ENCODE assay signal across 11 cellular contexts in genomic region chr11:66318576-66318970, GRCh38. TPM values are rescaled to one million over a fixed set of nuclear protein-coding genes. Genes with fewer than 3 reads are reported as not detected.
DNase-seq lines count a peak whose midpoint lies in the region; ATAC-seq, FAIRE-seq and TF ChIP-seq lines count a peak whose summit lies in the region.
"Had no signal": no experiment of that assay in that cellular context is flagged by ENCODE, and none has a peak within 500 bp of the region (broad histone marks: within the 10 kb centered on the region; RNA-seq: fewer than 3 reads in every experiment).

No MANE protein-coding gene starts in this region.

- peak overlapping the region; percentile 56; the same call in 1 of the 2 replicates for H3K4me3 Mint-ChIP-seq in HFFc6
- H3K4me3 Mint-ChIP-seq in naive thymus-derived CD8-positive, alpha-beta T cell = peak overlapping the region; percentile 73 to 97 (median 90)

- no peak for TF ChIP-seq EP300 in A549 (IDR thresholded peaks at IDR 0.05)

- no peak for DNase-seq in A549 (ENCODE audit: low read depth in 1 of 2, low spot score in 1 of 2)
- no peak for DNase-seq in HFFc6
- DNase-seq in mammary epithelial cell = no peak
- no peak for DNase-seq in naive thymus-derived CD8-positive, alpha-beta T cell
- no peak for DNase-seq in foreskin keratinocyte
- no peak for DNase-seq in T1000 (lab: John Stamatoyannopoulos, UW)
- DNase-seq in aorta = no peak
- no peak for DNase-seq in DMS153 treated with DMSO at 0.1 percent for 48 hours (lab: John Stamatoyannopoulos, UW; ENCODE audit: unreplicated experiment)
- DNase-seq: Calu3, NCI-H2081, substantia nigra had no signal

- TF ChIP-seq POLR2A in A549 (IDR thresholded peaks at IDR 0.05; ENCODE audit: low read length) = no peak

- H3K27ac Mint-ChIP-seq in HFFc6 = peak overlapping the region; percentile 91
- peak overlapping the region; percentile 84 to 100 (median 100) for H3K27ac Mint-ChIP-seq in naive thymus-derived CD8-positive, alpha-beta T cell

- peaks cover 5% of the 10 kb centered on the region for H3K27me3 Mint-ChIP-seq in HFFc6 (ENCODE audit: insufficient read depth)
- no peaks in the 10 kb centered on the region for H3K27me3 Mint-ChIP-seq in naive thymus-derived CD8-positive, alpha-beta T cell

- H3K36me3 Mint-ChIP-seq in HFFc6 (ENCODE audit: low read depth) = peaks cover 28% of the 10 kb centered on the region
- peaks cover 0 to 4% (median 4%) of the 10 kb centered on the region in 3 donors for H3K36me3 Mint-ChIP-seq in naive thymus-derived CD8-positive, alpha-beta T cell

- H3K27ac ChIP-seq in A549 = peak overlapping the region; percentile 62 to 79
- H3K27ac ChIP-seq in mammary epithelial cell (ENCODE audit: insufficient read depth, low read depth, low read length) = no peak overlapping the region
- H3K27ac ChIP-seq in foreskin keratinocyte = no peak overlapping the region
- H3K27ac ChIP-seq in aorta (ENCODE audit: low read depth in 1 of 2, low read length in 2 of 2) = no peak overlapping the region

- no peaks in the 10 kb centered on the region for H4K20me1 ChIP-seq in mammary epithelial cell (ENCODE audit: insufficient read depth, low read length)

- H3K4me2 ChIP-seq in A549 (peak overlapping the region; percentile 52; the same call in 2 of the 3 replicates), mammary epithelial cell (ENCODE audit: insufficient read depth, low read depth, low read length) (no peak overlapping the region)

- no peaks in the 10 kb centered on the region for H3K79me2 ChIP-seq in mammary epithelial cell (ENCODE audit: insufficient read depth, low read length)

- peaks cover 17% of the 10 kb centered on the region for H3K4me1 ChIP-seq in A549
- peaks cover 13% of the 10 kb centered on the region for H3K4me1 ChIP-seq in mammary epithelial cell (ENCODE audit: insufficient read depth, low read length)
- no peaks in the 10 kb centered on the region for H3K4me1 ChIP-seq in foreskin keratinocyte
- H3K4me1 ChIP-seq in aorta (ENCODE audit: control insufficient read depth in 1 of 2, insufficient read depth in 2 of 2, low read length in 2 of 2) = no peaks in the 10 kb centered on the region

- CTCF ChIA-PET in A549 (lab: Yijun Ruan, JAX) (interaction anchor here (0.5 to 12.2 kb wide), 3 partner anchors 8 to 95 kb away, joined by 3 to 247 read pairs (median 10); partner anchors contain the start of gene RIN1), mammary epithelial cell (lab: Charles Lee; ENCODE audit: low non-redundant PET) (no interaction called here)

- no peak for FAIRE-seq in A549 (lab: Jason Lieb, UNC)

- in situ Hi-C loops in mammary epithelial cell (cut with MboI; ENCODE audit: low sequenced_read_pairs in 2 of 2) = no loop called here

- H3K4me3 ChIP-seq in A549 = no peak overlapping the region
- H3K4me3 ChIP-seq in mammary epithelial cell (replicated peaks in 1 of 3; ENCODE audit: insufficient read depth in 1 of 3, low read depth in 2 of 3, low read length in 3 of 3) = no peak overlapping the region
- no peak overlapping the region for H3K4me3 ChIP-seq in aorta (ENCODE audit: low read length in 2 of 2)

- TF ChIP-seq CTCF in A549 (IDR thresholded peaks at IDR 0.05) = no peak
- TF ChIP-seq CTCF in HFFc6 (IDR thresholded peaks at IDR 0.05) = 0 out of 2 replicates have a peak, but pooled peaks have one; percentile 0
- TF ChIP-seq CTCF in mammary epithelial cell (conservative IDR thresholded peaks at IDR 0.05 in 1 of 2, IDR thresholded peaks at IDR 0.05 in 1 of 2; ENCODE audit: extremely low read depth in 1 of 2, insufficient read depth in 1 of 2, low read depth in 1 of 2, low read length in 2 of 2) = no peak
- no peak for TF ChIP-seq CTCF in foreskin keratinocyte (conservative IDR thresholded peaks at IDR 0.05)

- intact Hi-C loops in mammary epithelial cell (cut with micrococcal nuclease) (loop anchor here (1.0 kb wide), 1 partner anchor 10 kb away; no protein-coding TSS in a partner anchor), aorta (cut with DNase I) (no loop called here)

- H3K36me3 ChIP-seq in mammary epithelial cell (ENCODE audit: insufficient read depth, low read length) = no peaks in the 10 kb centered on the region
- no peaks in the 10 kb centered on the region for H3K36me3 ChIP-seq in aorta (ENCODE audit: control insufficient read depth in 1 of 2, insufficient read depth in 2 of 2, low read length in 1 of 2)

- H3K9ac ChIP-seq in mammary epithelial cell (ENCODE audit: insufficient read depth, low read length) = no peak overlapping the region

- peaks cover 11% of the 10 kb centered on the region for H3K9me3 Mint-ChIP-seq in HFFc6
- H3K9me3 Mint-ChIP-seq in naive thymus-derived CD8-positive, alpha-beta T cell = peaks cover 0 to 6% (median 0%) of the 10 kb centered on the region in 9 donors

- H3K27me3 ChIP-seq in mammary epithelial cell (ENCODE audit: insufficient read depth, low read length) (no peaks in the 10 kb centered on the region), foreskin keratinocyte (peaks cover 20% of the 10 kb centered on the region), aorta (ENCODE audit: control insufficient read depth in 1 of 2, insufficient read depth in 2 of 2, low read length in 1 of 2) (no peaks in the 10 kb centered on the region)

- H2AFZ ChIP-seq in mammary epithelial cell (ENCODE audit: low read depth, low read length) = peak overlapping the region; percentile 34

- BruUV-seq in mammary epithelial cell (replicated peaks; lab: Mats Ljungman, UMichigan) = no TSS peak

- 28% methylated on average over 2 of the region's 4 CpGs for WGBS in A549 (ENCODE audit: missing lambda C conversion rate)
- 25% methylated on average over 4 of the region's 4 CpGs for WGBS in mammary epithelial cell (ENCODE audit: low coverage, missing lambda C conversion rate)
- WGBS in aorta, 2 donors = 80 to 83% methylated on average over 3 to 4 of the region's 4 CpGs

- H3K9me3 ChIP-seq in A549 (no peaks in the 10 kb centered on the region), mammary epithelial cell (replicated peaks; ENCODE audit: insufficient read depth, low read length) (no peaks in the 10 kb centered on the region), aorta (ENCODE audit: control insufficient read depth, low read length) (no peaks in the 10 kb centered on the region)

- dilution Hi-C loops in mammary epithelial cell (cut with HindIII; ENCODE audit: low sequenced_read_pairs) = no loop called here

- H3K4me1 Mint-ChIP-seq in HFFc6 (ENCODE audit: low read depth) = peaks cover 46% of the 10 kb centered on the region
- H3K4me1 Mint-ChIP-seq in naive thymus-derived CD8-positive, alpha-beta T cell = peaks cover 42 to 82% (median 66%) of the 10 kb centered on the region in 4 donors

- POLR2A ChIA-PET in A549 (lab: Yijun Ruan, JAX) = no interaction called here
- POLR2A ChIA-PET in naive thymus-derived CD8-positive, alpha-beta T cell (lab: Charles Lee) = interaction anchor here (1.2 to 7.7 kb wide), 8 partner anchors 7 to 53 kb away, joined by 3 to 126 read pairs (median 13); partner anchors contain the start of genes B4GAT1, BRMS1, RAB1B and RIN1

- ATAC-seq in A549 (no peak), foreskin keratinocyte (no peak), aorta (ENCODE audit: low FRiP score) (no peak)
- no peak for ATAC-seq in naive thymus-derived CD8-positive, alpha-beta T cell

- TF ChIP-seq RAD21 in A549 (conservative IDR thresholded peaks at IDR 0.05 in 1 of 2, IDR thresholded peaks at IDR 0.05 in 1 of 2) = no peak

RNA-seq across cellular contexts. Expression of gene CD248, which starts 1.7 kb away (rescaled TPM):
- polyA plus RNA-seq in A549 (2011; rRNA removed) (0.03 TPM in 1 of 2 replicates, not detected in the other), A549 (2017; fragmentation: RNase III; extraction: RNeasy Plus Mini Kit Qiagen cat#74134 plus additional on column Dnase treatment) (not detected in 3 replicates), mammary epithelial cell (not detected), foreskin keratinocyte (0.04 and 0.08 TPM in 2 replicates), aorta (1 to 10 TPM; 3.1 to 7.2 TPM)
- 0.03 TPM in 1 of 2 replicates, not detected in the other for polyA plus RNA-seq in A549 (2012; cell fraction: cytosol; rRNA removed)
- not detected in 2 replicates for polyA plus RNA-seq in A549 (2012; cell fraction: nucleus; rRNA removed)
- polyA minus RNA-seq in A549 (2011; rRNA and poly(A)+ RNA removed) = 0.15 TPM in 1 of 2 replicates, not detected in the other
- 100 to 1,000 TPM; 437 to 739 (median 687) TPM for total RNA-seq in HFFc6 (2021; fragmentation: NEBNext Ultra II Directional; extraction: Animal tissue kit (Norgen Biotek cat#: 25700))
- total RNA-seq in mammary epithelial cell (under 1 TPM in 1 of 2 donors, not detected in 1; 0.67 TPM), foreskin keratinocyte (not detected in 2 replicates), aorta (100 to 1,000 TPM in 1 of 2 donors, 10 to 100 TPM in 1; 38.6 to 118 TPM)
- not detected for polyA minus RNA-seq in mammary epithelial cell
- total RNA-seq in naive thymus-derived CD8-positive, alpha-beta T cell = 10 to 100 TPM; 37.0 to 41.3 TPM
- polyA plus RNA-seq in naive thymus-derived CD8-positive, alpha-beta T cell = 100 to 1,000 TPM in 2 of 3 donors, 10 to 100 TPM in 1; 43.8 to 128 (median 114) TPM
- total RNA-seq: Calu3 had no signal

RNA-seq across cellular contexts. Expression of gene RIN1, which starts 17.7 kb away (rescaled TPM):
- polyA plus RNA-seq in A549 (2011; rRNA removed) (2.0 and 2.3 TPM in 2 replicates), A549 (2017; fragmentation: RNase III; extraction: RNeasy Plus Mini Kit Qiagen cat#74134 plus additional on column Dnase treatment) (9.3 to 10.6 TPM (median 9.7 TPM) in 3 replicates), mammary epithelial cell (22.4 TPM), foreskin keratinocyte (42.0 and 43.8 TPM in 2 replicates), aorta (10 to 100 TPM in 1 of 2 donors, 1 to 10 TPM in 1; 1.8 to 13.3 TPM)
- 5.5 and 9.0 TPM in 2 replicates for polyA plus RNA-seq in A549 (2012; cell fraction: cytosol; rRNA removed)
- polyA plus RNA-seq in A549 (2012; cell fraction: nucleus; rRNA removed) = 24.4 and 34.7 TPM in 2 replicates
- 1.6 and 2.3 TPM in 2 replicates for polyA minus RNA-seq in A549 (2011; rRNA and poly(A)+ RNA removed)
- total RNA-seq in HFFc6 (2021; fragmentation: NEBNext Ultra II Directional; extraction: Animal tissue kit (Norgen Biotek cat#: 25700)) = 10 to 100 TPM; 32.9 to 55.0 (median 49.8) TPM
- total RNA-seq in mammary epithelial cell (10 to 100 TPM; 28.5 to 75.6 TPM), foreskin keratinocyte (35.5 and 40.6 TPM in 2 replicates), aorta (1 to 10 TPM; 8.3 to 9.1 TPM)
- 25.0 TPM for polyA minus RNA-seq in mammary epithelial cell
- total RNA-seq in naive thymus-derived CD8-positive, alpha-beta T cell = 1 to 10 TPM; 7.6 to 8.0 TPM
- polyA plus RNA-seq in naive thymus-derived CD8-positive, alpha-beta T cell = 1 to 10 TPM; 2.7 to 6.5 (median 3.7) TPM

RNA-seq across cellular contexts. Expression of gene BRMS1, which starts 26.3 kb away (rescaled TPM):
- 47.4 and 56.2 TPM in 2 replicates for polyA plus RNA-seq in A549 (2011; rRNA removed)
- polyA plus RNA-seq in A549 (2012; cell fraction: cytosol; rRNA removed) = 74.5 and 78.7 TPM in 2 replicates
- polyA plus RNA-seq in A549 (2012; cell fraction: nucleus; rRNA removed) = 87.4 and 91.7 TPM in 2 replicates
- 87.5 to 90.8 TPM (median 89.9 TPM) in 3 replicates for polyA plus RNA-seq in A549 (2017; fragmentation: RNase III; extraction: RNeasy Plus Mini Kit Qiagen cat#74134 plus additional on column Dnase treatment)
- polyA minus RNA-seq in A549 (2011; rRNA and poly(A)+ RNA removed) = 18.0 and 21.5 TPM in 2 replicates
- total RNA-seq in HFFc6 (2021; fragmentation: NEBNext Ultra II Directional; extraction: Animal tissue kit (Norgen Biotek cat#: 25700)) = 10 to 100 TPM; 41.2 to 66.6 (median 61.2) TPM
- total RNA-seq in mammary epithelial cell = 10 to 100 TPM; 56.3 to 69.4 TPM
- polyA plus RNA-seq in mammary epithelial cell = 75.0 TPM
- 32.9 TPM for polyA minus RNA-seq in mammary epithelial cell
- total RNA-seq in naive thymus-derived CD8-positive, alpha-beta T cell = 10 to 100 TPM; 47.6 to 48.8 TPM
- polyA plus RNA-seq in naive thymus-derived CD8-positive, alpha-beta T cell = 10 to 100 TPM; 61.7 to 65.8 (median 63.6) TPM
- total RNA-seq in foreskin keratinocyte = 87.8 and 99.8 TPM in 2 replicates
- 110 and 119 TPM in 2 replicates for polyA plus RNA-seq in foreskin keratinocyte
- 10 to 100 TPM; 21.5 to 22.4 TPM for total RNA-seq in aorta
- polyA plus RNA-seq in aorta = 10 to 100 TPM; 24.4 to 55.2 TPM

RNA-seq across cellular contexts. Expression of gene TMEM151A, which starts 26.9 kb away (rescaled TPM):
- polyA plus RNA-seq in A549 (2011; rRNA removed) (0.44 and 0.62 TPM in 2 replicates), A549 (2017; fragmentation: RNase III; extraction: RNeasy Plus Mini Kit Qiagen cat#74134 plus additional on column Dnase treatment) (1.3 to 1.8 TPM (median 1.6 TPM) in 3 replicates), mammary epithelial cell (0.06 TPM), foreskin keratinocyte (0.02 and 0.04 TPM in 2 replicates), aorta (not detected)
- 0.91 and 1.8 TPM in 2 replicates for polyA plus RNA-seq in A549 (2012; cell fraction: cytosol; rRNA removed)
- 1.8 and 2.3 TPM in 2 replicates for polyA plus RNA-seq in A549 (2012; cell fraction: nucleus; rRNA removed)
- 0.79 and 0.92 TPM in 2 replicates for polyA minus RNA-seq in A549 (2011; rRNA and poly(A)+ RNA removed)
- total RNA-seq in HFFc6 (2021; fragmentation: NEBNext Ultra II Directional; extraction: Animal tissue kit (Norgen Biotek cat#: 25700)) = under 1 TPM in 2 of 6 experiments, not detected in 4; 0.07 to 0.11 TPM
- total RNA-seq in mammary epithelial cell (under 1 TPM; 0.17 to 0.26 TPM), foreskin keratinocyte (0.04 TPM in 1 of 2 replicates, not detected in the other), aorta (under 1 TPM in 1 of 2 donors, not detected in 1; 0.13 TPM)
- not detected for polyA minus RNA-seq in mammary epithelial cell
- total RNA-seq in naive thymus-derived CD8-positive, alpha-beta T cell = under 1 TPM in 1 of 2 experiments, not detected in 1; 0.13 TPM
- not detected for polyA plus RNA-seq in naive thymus-derived CD8-positive, alpha-beta T cell

RNA-seq across cellular contexts. Expression of gene B4GAT1, which starts 28.9 kb away (rescaled TPM):
- polyA plus RNA-seq in A549 (2011; rRNA removed) (11.0 and 12.2 TPM in 2 replicates), A549 (2017; fragmentation: RNase III; extraction: RNeasy Plus Mini Kit Qiagen cat#74134 plus additional on column Dnase treatment) (15.3 to 18.7 TPM (median 18.0 TPM) in 3 replicates), mammary epithelial cell (11.0 TPM), foreskin keratinocyte (8.5 and 10.8 TPM in 2 replicates), aorta (10 to 100 TPM in 1 of 2 donors, 1 to 10 TPM in 1; 7.0 to 18.3 TPM)
- polyA plus RNA-seq in A549 (2012; cell fraction: cytosol; rRNA removed) = 7.8 and 11.8 TPM in 2 replicates
- 19.0 and 23.5 TPM in 2 replicates for polyA plus RNA-seq in A549 (2012; cell fraction: nucleus; rRNA removed)
- 3.4 and 3.7 TPM in 2 replicates for polyA minus RNA-seq in A549 (2011; rRNA and poly(A)+ RNA removed)
- total RNA-seq in HFFc6 (2021; fragmentation: NEBNext Ultra II Directional; extraction: Animal tissue kit (Norgen Biotek cat#: 25700)) = 10 to 100 TPM; 21.5 to 26.4 (median 24.3) TPM
- total RNA-seq in mammary epithelial cell (10 to 100 TPM; 10.1 to 15.5 TPM), foreskin keratinocyte (8.3 and 9.7 TPM in 2 replicates), aorta (10 to 100 TPM; 11.8 to 18.8 TPM)
- polyA minus RNA-seq in mammary epithelial cell = 3.0 TPM
- 1 to 10 TPM; 7.2 to 7.5 TPM for total RNA-seq in naive thymus-derived CD8-positive, alpha-beta T cell
- 10 to 100 TPM in 1 of 3 donors, 1 to 10 TPM in 2; 7.1 to 12.1 (median 8.5) TPM for polyA plus RNA-seq in naive thymus-derived CD8-positive, alpha-beta T cell

Comparison
In these comparisons a context has a peak if more than half of its experiments do, and no peak if none do; other contexts are left out.
1. H3K27ac ChIP-seq: peak in A549 (2 of 2); none in mammary epithelial cell (single experiment), foreskin keratinocyte (single experiment) and aorta (0 of 2).
2. RNA of gene CD248, which starts 1.7 kb away (total RNA-seq): 437 to 739 TPM in HFFc6, 38.6 to 118 TPM in aorta and 37.0 to 41.3 TPM in naive thymus-derived CD8-positive, alpha-beta T cell; 0.67 TPM in mammary epithelial cell and not detected in foreskin keratinocyte; every median in the first group is over 10 times any median in the second.